Comparison of ENCODE assay signal across 1 cellular context in genomic region chr10:60901561-60902235, GRCh38.
TF ChIP-seq lines count a peak whose summit lies in the region.

No MANE protein-coding gene starts in this region.

TF ChIP-seq in H1, 55 proteins besides CTCF, POLR2A, EP300 and RAD21 (continued from another document):
- TF ChIP-seq E2F6 (IDR thresholded peaks at IDR 0.05) (no peak), CEBPB (IDR thresholded peaks at IDR 0.05; ENCODE audit: low read depth, low read length) (no peak)
